In the genomic region with DNA sequence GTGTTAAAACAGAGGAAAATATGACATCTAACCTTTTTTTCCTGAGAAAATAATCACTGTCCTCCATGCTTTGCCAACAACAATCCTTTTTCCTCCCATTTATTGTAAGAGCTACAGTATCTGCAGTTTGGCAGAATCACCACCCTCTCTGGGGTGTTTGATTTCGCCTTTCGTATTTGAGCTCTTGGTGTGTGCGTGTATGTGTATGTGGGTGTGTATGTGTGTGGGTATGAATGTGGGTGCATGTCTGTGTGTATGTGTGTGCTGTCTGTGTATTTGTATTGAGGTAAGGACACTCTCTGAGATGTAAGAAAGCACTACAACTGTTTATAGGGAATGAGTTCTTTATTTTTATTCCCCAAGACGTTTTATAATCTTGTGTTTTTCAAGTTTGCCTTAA, we compare ENCODE assay signal across 21 cellular contexts.
A peak's percentile ranks its signal among the peaks of the same experiment; 100 is the strongest.
DNase-seq lines count a peak whose midpoint lies in the region; ATAC-seq, FAIRE-seq and TF ChIP-seq lines count a peak whose summit lies in the region.
"Had no signal": no experiment of that assay in that cellular context is flagged by ENCODE, and none has a peak within 500 bp of the region (broad histone marks: within the 10 kb centered on the region; RNA-seq: fewer than 3 reads in every experiment).

No MANE protein-coding gene starts in this region.

- peak overlapping the region; percentile 55 for H3K27ac Mint-ChIP-seq in neural crest cell (ENCODE audit: unreplicated experiment)
- H3K27ac Mint-ChIP-seq in effector memory CD8-positive, alpha-beta T cell, result no peak overlapping the region

- no peak overlapping the region for H3K23ac ChIP-seq in H1 (ENCODE audit: insufficient read length)

- no peak overlapping the region for H3K4me2 ChIP-seq in H1 (ENCODE audit: insufficient read depth in 1 of 2, low read depth in 2 of 2, low read length in 2 of 2)
- H3K4me2 ChIP-seq: BLaER1 treated with 17β-estradiol and CSF1 and Interleukin-3, amounts not matched to agents 10 nM and 100 nM; SK-N-SH had no signal

- no peak for TF ChIP-seq EP300 in H1 (IDR thresholded peaks at IDR 0.05; ENCODE audit: borderline replicate concordance in 1 of 2, low read depth in 2 of 2, low read length in 2 of 2)

- WGBS in H1 (ENCODE audit: extremely low coverage in 1 of 2, insufficient coverage in 1 of 2, insufficient read length in 1 of 2, insufficient replicate concordance in 2 of 2, low coverage in 1 of 2, low lambda C conversion rate in 2 of 2, missing lambda C conversion rate in 1 of 2), 2 experiments, result 84% methylated on average over 4 of the region's 4 CpGs; no CpG with 5 or more reads in 1 of the 2 experiments

- TF ChIP-seq RAD21 in H1 (IDR thresholded peaks at IDR 0.05 in 1 of 2, conservative IDR thresholded peaks at IDR 0.05 in 1 of 2; ENCODE audit: low read depth in 2 of 2, low read length in 2 of 2), result no peak

- no peak for DNase-seq in cardiac muscle cell (ENCODE audit: low read depth in 1 of 2, low spot score in 1 of 2)
- DNase-seq in left ventricle myocardium superior, result no peak
- no peak for DNase-seq in H1 (ENCODE audit: low read depth in 1 of 2, low spot score in 2 of 2)
- DNase-seq in neural crest cell (ENCODE audit: low read depth, low spot score), result no peak
- DNase-seq in effector memory CD8-positive, alpha-beta T cell, result no peak
- DNase-seq: 8988T, DMS153, EL, NCI-H1092, NCI-H2107, NCI-H446 treated with DMSO at 0.1 percent for 48 hours, NCI-H748 treated with DMSO at 0.1 percent for 48 hours, SK-N-SH had no signal

- no peak overlapping the region for H3K14ac ChIP-seq in H1 (ENCODE audit: insufficient read length)

- no peaks in the 10 kb centered on the region for H3K27me3 ChIP-seq in cardiac muscle cell
- H3K27me3 ChIP-seq in H1 (replicated peaks in 1 of 4; ENCODE audit: control insufficient read depth in 3 of 4, extremely low read depth in 1 of 4, insufficient read depth in 3 of 4, low read length in 3 of 4), result no peaks in the 10 kb centered on the region; a peak in 1 of 7 replicates
- H3K27me3 ChIP-seq: BLaER1 treated with 17β-estradiol and CSF1 and Interleukin-3, amounts not matched to agents 10 nM and 100 nM had no signal

- POLR2A ChIA-PET in H1 (lab: Charles Lee; ENCODE audit: partially characterized antibody), result no interaction called here

- no peak overlapping the region for H4K5ac ChIP-seq in H1 (ENCODE audit: insufficient read length, low read depth, low read length)

- no peaks in the 10 kb centered on the region; the same call in 1 of the 2 replicates for H3K23me2 ChIP-seq in H1 (ENCODE audit: low read depth, low read length)

- H4K91ac ChIP-seq in H1 (replicated peaks; ENCODE audit: insufficient read length, low read length), result no peak overlapping the region

- no peaks in the 10 kb centered on the region for H3K79me1 ChIP-seq in H1 (ENCODE audit: low read depth, low read length)

- H3K36me3 ChIP-seq in cardiac muscle cell (no peaks in the 10 kb centered on the region), H1 (ENCODE audit: control insufficient read depth in 2 of 4, insufficient read depth in 4 of 4, low read length in 3 of 4) (no peaks in the 10 kb centered on the region)
- H3K36me3 ChIP-seq: BLaER1 treated with 17β-estradiol and CSF1 and Interleukin-3, amounts not matched to agents 10 nM and 100 nM; HAP-1 had no signal

- H3K4me3 ChIP-seq in cardiac muscle cell, result no peak overlapping the region
- H3K4me3 ChIP-seq in H1 (ENCODE audit: extremely low read depth in 1 of 4, insufficient read depth in 2 of 4, low read depth in 3 of 4, low read length in 4 of 4), result no peak overlapping the region
- H3K4me3 ChIP-seq: BLaER1 treated with 17β-estradiol and CSF1 and Interleukin-3, amounts not matched to agents 10 nM and 100 nM; HAP-1; K562 had no signal

- H3K4me1 Mint-ChIP-seq in neural crest cell, result peaks cover 29% of the 10 kb centered on the region
- H3K4me1 Mint-ChIP-seq in effector memory CD8-positive, alpha-beta T cell (ENCODE audit: low read depth in 2 of 2), result no peaks in the 10 kb centered on the region

- ATAC-seq in left ventricle myocardium superior (no peak), esophagus mucosa (no peak), GM18909 (IDR thresholded peaks at IDR 0.05; ENCODE audit: poor library complexity, unreplicated experiment) (no peak), HG02970 (IDR thresholded peaks at IDR 0.05; ENCODE audit: low FRiP score, unreplicated experiment) (no peak)
- ATAC-seq in effector memory CD8-positive, alpha-beta T cell (replicated peaks), result no peak
- ATAC-seq: K562, Panc1, Right ventricle myocardium inferior had no signal

- TF ChIP-seq CTCF in cardiac muscle cell (IDR thresholded peaks at IDR 0.05; ENCODE audit: low read depth, low read length) (no peak), H1 (IDR thresholded peaks at IDR 0.05; ENCODE audit: control extremely low read depth in 1 of 3, insufficient read depth in 1 of 3, low read depth in 1 of 3, low read length in 3 of 3) (no peak), neural crest cell (conservative IDR thresholded peaks at IDR 0.05) (no peak)

- H3K4me1 ChIP-seq in cardiac muscle cell (ENCODE audit: low read depth), result peaks cover 36% of the 10 kb centered on the region
- H3K4me1 ChIP-seq in H1 (replicated peaks in 1 of 4; ENCODE audit: control insufficient read depth in 3 of 4, insufficient read depth in 4 of 4, low read length in 3 of 4), result peaks cover 5 to 11% (median 6%) of the 10 kb centered on the region in 4 experiments
- H3K4me1 ChIP-seq: BLaER1 treated with 17β-estradiol and CSF1 and Interleukin-3, amounts not matched to agents 10 nM and 100 nM; HAP-1 had no signal

- H3K27ac ChIP-seq in cardiac muscle cell (peak overlapping the region; percentile 97), H1 (ENCODE audit: low read depth, low read length) (no peak overlapping the region)
- H3K27ac ChIP-seq: BLaER1 treated with 17β-estradiol and CSF1 and Interleukin-3, amounts not matched to agents 10 nM and 100 nM had no signal

- H3K4ac ChIP-seq in H1 (replicated peaks; ENCODE audit: insufficient read length, low read depth, low read length), result no peak overlapping the region

- H2BK12ac ChIP-seq in H1 (ENCODE audit: low read depth, low read length), result no peak overlapping the region; the same call in 1 of the 2 replicates

- no peak overlapping the region for H2BK15ac ChIP-seq in H1 (ENCODE audit: low read length)

- H3K18ac ChIP-seq in H1 (ENCODE audit: extremely low read depth, low read length), result no peak overlapping the region

- H3K56ac ChIP-seq in H1 (replicated peaks; ENCODE audit: insufficient read length, low read depth, low read length), result no peak overlapping the region

- peak overlapping the region; percentile 9; the same call in 1 of the 2 replicates for H2BK20ac ChIP-seq in H1 (ENCODE audit: low read length)

- H3K9me3 ChIP-seq in cardiac muscle cell (ENCODE audit: low read depth), result no peaks in the 10 kb centered on the region
- H3K9me3 ChIP-seq in H1 (ENCODE audit: insufficient read depth in 2 of 2, low read depth in 1 of 2, low read length in 1 of 2), result no peaks in the 10 kb centered on the region; a peak in 1 of 4 replicates
- H3K9me3 ChIP-seq: BLaER1 treated with 17β-estradiol and CSF1 and Interleukin-3, amounts not matched to agents 10 nM and 100 nM; HAP-1; SK-N-SH had no signal

- no peak overlapping the region for H3K9ac ChIP-seq in H1 (replicated peaks in 1 of 4; ENCODE audit: extremely low read depth in 1 of 4, low read depth in 3 of 4, low read length in 3 of 4)
- H3K9ac ChIP-seq: BLaER1 treated with 17β-estradiol and CSF1 and Interleukin-3, amounts not matched to agents 10 nM and 100 nM; SK-N-SH had no signal

- TF ChIP-seq POLR2A in H1 (IDR thresholded peaks at IDR 0.05; ENCODE audit: control extremely low read depth in 1 of 2, low read depth in 2 of 2, low read length in 2 of 2), result no peak

- no peaks in the 10 kb centered on the region for H3K79me2 ChIP-seq in H1 (ENCODE audit: control insufficient read depth in 1 of 2, insufficient read depth in 2 of 2, low read length in 2 of 2)

- H3K36me3 Mint-ChIP-seq in neural crest cell (ENCODE audit: low read depth), result no peaks in the 10 kb centered on the region
- H3K36me3 Mint-ChIP-seq in effector memory CD8-positive, alpha-beta T cell (ENCODE audit: insufficient read depth), result no peaks in the 10 kb centered on the region

- no peak overlapping the region for H2BK5ac ChIP-seq in H1 (ENCODE audit: low read depth, low read length)

- no peak for FAIRE-seq in H1 (lab: Jason Lieb, UNC)
- FAIRE-seq: K562 had no signal

- H3K27me3 Mint-ChIP-seq in neural crest cell (ENCODE audit: low read depth), result no peaks in the 10 kb centered on the region
- H3K27me3 Mint-ChIP-seq in effector memory CD8-positive, alpha-beta T cell, result no peaks in the 10 kb centered on the region

- no peaks in the 10 kb centered on the region for H3K9me3 Mint-ChIP-seq in neural crest cell
- peaks cover 0 to 2% of the 10 kb centered on the region in 2 donors for H3K9me3 Mint-ChIP-seq in effector memory CD8-positive, alpha-beta T cell

- no peak overlapping the region for H2AK5ac ChIP-seq in H1 (ENCODE audit: low read depth, low read length)

- H2BK120ac ChIP-seq in H1 (replicated peaks; ENCODE audit: low read depth, low read length), result no peak overlapping the region

- no peak overlapping the region for H2AFZ ChIP-seq in H1 (ENCODE audit: low read length)

- intact Hi-C loops in left ventricle myocardium superior (cut with micrococcal nuclease), result no loop called here

- no peaks in the 10 kb centered on the region for H4K20me1 ChIP-seq in H1 (replicated peaks in 1 of 2; ENCODE audit: control insufficient read depth in 1 of 2, insufficient read depth in 2 of 2, low read length in 2 of 2)
- H4K20me1 ChIP-seq: BLaER1 treated with 17β-estradiol and CSF1 and Interleukin-3, amounts not matched to agents 10 nM and 100 nM had no signal

- CTCF ChIA-PET in H1 (lab: Charles Lee; ENCODE audit: partially characterized antibody), result interaction anchor here (1.6 kb wide), 1 partner anchor 16 kb away, joined by 6 read pairs; no protein-coding TSS in a partner anchor

- H4K8ac ChIP-seq in H1 (ENCODE audit: extremely low read depth, insufficient read depth, low read length), result no peak overlapping the region

- no peak overlapping the region for H3K4me3 Mint-ChIP-seq in neural crest cell
- H3K4me3 Mint-ChIP-seq in effector memory CD8-positive, alpha-beta T cell, result no peak overlapping the region

TF ChIP-seq in H1, 55 proteins besides CTCF, POLR2A, EP300 and RAD21 (continues in another document):
- TF ChIP-seq KDM5A (IDR thresholded peaks at IDR 0.05; ENCODE audit: low read length), result no peak
- no peak for TF ChIP-seq HDAC2 (IDR thresholded peaks at IDR 0.05; ENCODE audit: borderline replicate concordance in 1 of 2, low read depth in 2 of 2, low read length in 2 of 2)
- TF ChIP-seq RBBP5 (IDR thresholded peaks at IDR 0.05; ENCODE audit: borderline replicate concordance, low read depth, low read length), result no peak
- TF ChIP-seq, protein P1, sequence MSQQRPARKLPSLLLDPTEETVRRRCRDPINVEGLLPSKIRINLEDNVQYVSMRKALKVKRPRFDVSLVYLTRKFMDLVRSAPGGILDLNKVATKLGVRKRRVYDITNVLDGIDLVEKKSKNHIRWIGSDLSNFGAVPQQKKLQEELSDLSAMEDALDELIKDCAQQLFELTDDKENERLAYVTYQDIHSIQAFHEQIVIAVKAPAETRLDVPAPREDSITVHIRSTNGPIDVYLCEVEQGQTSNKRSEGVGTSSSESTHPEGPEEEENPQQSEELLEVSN (IDR thresholded peaks at IDR 0.05), result no peak
- TF ChIP-seq TAF7 (optimal IDR thresholded peaks at IDR 0.05; ENCODE audit: borderline replicate concordance, low read depth, low read length), result no peak
- no peak for TF ChIP-seq FOSL1 (IDR thresholded peaks at IDR 0.05; ENCODE audit: insufficient read depth, low read depth, low read length)
